Comparison of ENCODE assay signal across 1 cellular context in the genomic region with DNA sequence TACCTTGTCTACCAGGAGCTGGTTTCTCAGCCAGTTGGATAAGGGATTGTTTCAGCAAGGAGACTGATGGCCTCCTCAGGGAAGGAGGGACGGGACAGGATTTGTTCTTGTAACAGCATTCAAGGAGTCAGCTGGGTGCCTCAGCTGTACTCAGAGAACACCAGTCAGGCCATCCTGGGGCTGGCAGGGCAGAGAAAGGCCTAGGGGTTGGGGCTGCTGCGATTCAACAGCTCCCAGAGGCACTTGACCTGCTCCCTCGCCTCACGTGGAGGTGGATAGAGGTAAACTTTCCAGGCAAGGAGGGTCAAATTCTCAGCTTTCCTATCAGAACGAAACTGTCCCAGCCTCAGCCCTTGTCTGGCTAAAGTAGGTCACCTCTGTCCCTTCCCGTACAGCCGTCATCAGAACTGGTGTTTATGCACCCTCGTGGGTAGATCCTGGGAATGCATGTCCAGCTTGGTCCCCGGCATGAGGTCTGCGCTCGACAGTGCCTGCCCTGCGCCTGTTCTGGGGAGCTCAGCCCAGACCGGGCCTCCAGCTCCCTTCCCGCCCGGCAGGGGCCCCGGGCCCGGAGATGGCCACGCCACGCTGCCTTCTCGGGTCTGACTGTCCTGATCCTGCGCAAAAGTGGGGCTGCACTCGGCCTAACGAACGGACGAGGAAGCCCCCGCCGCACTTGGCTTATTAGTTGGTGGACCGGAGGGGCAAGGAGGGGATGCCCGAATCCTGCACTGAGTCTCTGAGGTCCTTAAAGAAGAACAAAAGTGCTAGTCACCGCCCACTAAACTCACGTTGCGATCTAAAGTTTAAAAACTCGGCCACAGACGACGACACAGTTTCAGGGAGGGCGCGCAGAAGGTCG.
A peak's percentile ranks its signal among the peaks of the same experiment; 100 is the strongest.
TF ChIP-seq lines count a peak whose summit lies in the region.

No MANE protein-coding gene starts in this region.

TF ChIP-seq in H1, 55 proteins besides CTCF, POLR2A, EP300 and RAD21:
- no peak for TF ChIP-seq JUND (IDR thresholded peaks at IDR 0.05; ENCODE audit: low read length)
- no peak for TF ChIP-seq SIRT6 (IDR thresholded peaks at IDR 0.05; ENCODE audit: low read length)
- no peak for TF ChIP-seq BCL11A (IDR thresholded peaks at IDR 0.05; ENCODE audit: low read depth in 2 of 2, low read length in 2 of 2)
- TF ChIP-seq NANOG (IDR thresholded peaks at IDR 0.05; ENCODE audit: insufficient read depth, low read depth, low read length, poor library complexity, severe bottlenecking) = no peak
- no peak for TF ChIP-seq RNF2 (IDR thresholded peaks at IDR 0.05; ENCODE audit: borderline replicate concordance, low read depth, low read length, missing control alignments, poor library complexity, severe bottlenecking)
- no peak for TF ChIP-seq CREB1 (IDR thresholded peaks at IDR 0.05)
- peak; percentile 47 for TF ChIP-seq BACH1 (IDR thresholded peaks at IDR 0.05; ENCODE audit: low read length)
- TF ChIP-seq, protein P1, sequence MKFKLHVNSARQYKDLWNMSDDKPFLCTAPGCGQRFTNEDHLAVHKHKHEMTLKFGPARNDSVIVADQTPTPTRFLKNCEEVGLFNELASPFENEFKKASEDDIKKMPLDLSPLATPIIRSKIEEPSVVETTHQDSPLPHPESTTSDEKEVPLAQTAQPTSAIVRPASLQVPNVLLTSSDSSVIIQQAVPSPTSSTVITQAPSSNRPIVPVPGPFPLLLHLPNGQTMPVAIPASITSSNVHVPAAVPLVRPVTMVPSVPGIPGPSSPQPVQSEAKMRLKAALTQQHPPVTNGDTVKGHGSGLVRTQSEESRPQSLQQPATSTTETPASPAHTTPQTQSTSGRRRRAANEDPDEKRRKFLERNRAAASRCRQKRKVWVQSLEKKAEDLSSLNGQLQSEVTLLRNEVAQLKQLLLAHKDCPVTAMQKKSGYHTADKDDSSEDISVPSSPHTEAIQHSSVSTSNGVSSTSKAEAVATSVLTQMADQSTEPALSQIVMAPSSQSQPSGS (IDR thresholded peaks at IDR 0.05; ENCODE audit: low read length) = no peak
- TF ChIP-seq SP1 (IDR thresholded peaks at IDR 0.05; ENCODE audit: low read depth, low read length) = no peak
- no peak; the same call in 1 of the 2 replicates for TF ChIP-seq PHF8 (conservative IDR thresholded peaks at IDR 0.05; ENCODE audit: low read depth, low read length)
- TF ChIP-seq, protein P2, sequence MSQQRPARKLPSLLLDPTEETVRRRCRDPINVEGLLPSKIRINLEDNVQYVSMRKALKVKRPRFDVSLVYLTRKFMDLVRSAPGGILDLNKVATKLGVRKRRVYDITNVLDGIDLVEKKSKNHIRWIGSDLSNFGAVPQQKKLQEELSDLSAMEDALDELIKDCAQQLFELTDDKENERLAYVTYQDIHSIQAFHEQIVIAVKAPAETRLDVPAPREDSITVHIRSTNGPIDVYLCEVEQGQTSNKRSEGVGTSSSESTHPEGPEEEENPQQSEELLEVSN (IDR thresholded peaks at IDR 0.05) = peak; percentile 71
- no peak for TF ChIP-seq FOSL1 (IDR thresholded peaks at IDR 0.05; ENCODE audit: insufficient read depth, low read depth, low read length)
- TF ChIP-seq SP4 (IDR thresholded peaks at IDR 0.05; ENCODE audit: low read length) = no peak
- 0 out of 4 replicates have a peak, but pooled peaks of 1 of the 2 experiments have one; percentile 17 for TF ChIP-seq SIN3A (conservative IDR thresholded peaks at IDR 0.05 in 1 of 2, IDR thresholded peaks at IDR 0.05 in 1 of 2; ENCODE audit: low read depth in 1 of 2, low read length in 2 of 2)
- TF ChIP-seq TCF12 (IDR thresholded peaks at IDR 0.05; ENCODE audit: low read depth, low read length) = no peak
- TF ChIP-seq, protein P3, sequence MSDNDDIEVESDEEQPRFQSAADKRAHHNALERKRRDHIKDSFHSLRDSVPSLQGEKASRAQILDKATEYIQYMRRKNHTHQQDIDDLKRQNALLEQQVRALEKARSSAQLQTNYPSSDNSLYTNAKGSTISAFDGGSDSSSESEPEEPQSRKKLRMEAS (IDR thresholded peaks at IDR 0.05) = peak; percentile 82
- no peak for TF ChIP-seq TEAD4 (IDR thresholded peaks at IDR 0.05; ENCODE audit: low read depth, low read length)
- TF ChIP-seq EZH2 (IDR thresholded peaks at IDR 0.05; ENCODE audit: low read depth, low read length, severe bottlenecking) = no peak
- TF ChIP-seq, protein P4, sequence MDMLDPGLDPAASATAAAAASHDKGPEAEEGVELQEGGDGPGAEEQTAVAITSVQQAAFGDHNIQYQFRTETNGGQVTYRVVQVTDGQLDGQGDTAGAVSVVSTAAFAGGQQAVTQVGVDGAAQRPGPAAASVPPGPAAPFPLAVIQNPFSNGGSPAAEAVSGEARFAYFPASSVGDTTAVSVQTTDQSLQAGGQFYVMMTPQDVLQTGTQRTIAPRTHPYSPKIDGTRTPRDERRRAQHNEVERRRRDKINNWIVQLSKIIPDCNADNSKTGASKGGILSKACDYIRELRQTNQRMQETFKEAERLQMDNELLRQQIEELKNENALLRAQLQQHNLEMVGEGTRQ (IDR thresholded peaks at IDR 0.05; ENCODE audit: low read length) = no peak
